ENCODE assay signal across 9 cellular contexts in the genomic region with DNA sequence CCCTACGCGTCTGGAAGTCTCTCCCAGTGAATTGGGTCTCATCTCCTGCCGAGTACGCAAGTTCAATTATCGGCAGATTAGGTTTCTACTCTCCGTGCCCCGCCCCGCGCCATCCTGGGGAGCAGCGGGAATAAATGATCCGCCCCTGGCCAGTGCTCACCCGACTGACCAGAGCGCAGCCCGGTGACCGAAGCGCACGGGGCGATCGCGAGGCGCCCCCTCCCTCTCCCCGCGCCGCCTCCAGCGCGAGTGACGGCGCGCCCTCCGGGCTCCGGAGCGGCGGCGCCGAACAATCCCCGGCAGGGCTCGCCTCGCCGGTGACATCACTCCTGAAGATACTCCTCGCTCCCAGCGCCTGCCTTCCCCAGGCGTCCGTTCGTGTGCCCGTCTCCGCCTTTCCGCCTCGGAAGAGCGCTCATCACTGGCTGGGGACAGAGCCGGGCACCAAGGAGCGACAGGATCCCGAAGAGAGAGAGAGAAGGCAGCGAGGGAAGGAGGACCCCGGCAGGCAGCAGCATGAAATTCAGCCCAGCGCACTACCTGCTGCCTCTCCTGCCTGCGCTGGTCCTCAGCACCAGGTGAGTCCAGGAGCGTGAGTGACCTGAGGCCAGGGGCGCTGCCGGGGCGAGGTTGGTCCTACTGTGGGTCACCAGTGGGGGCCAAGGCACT. TPM values are rescaled to one million over a fixed set of nuclear protein-coding genes. Genes with fewer than 3 reads are reported as not detected.
DNase-seq lines count a peak whose midpoint lies in the region; ATAC-seq and TF ChIP-seq lines count a peak whose summit lies in the region.
"Had no signal": no experiment of that assay in that cellular context is flagged by ENCODE, and none has a peak within 500 bp of the region (broad histone marks: within the 10 kb centered on the region; RNA-seq: fewer than 3 reads in every experiment).

A gene (plus strand): TSS at position 326 of the 669 bp plus-strand sequence.

- peak within 1 kb of the TSS; percentile 67 for H3K27ac ChIP-seq in 22Rv1
- H3K27ac ChIP-seq in tibial artery = peak within 1 kb of the TSS; percentile 41 to 63

- no peaks in the 10 kb centered on the region for H3K9me3 Mint-ChIP-seq in chondrocyte (ENCODE audit: low read depth)

- H3K4me1 ChIP-seq in tibial artery = peaks cover 0 to 12% (median 7%) of the 10 kb centered on the region in 4 donors

- no peaks in the 10 kb centered on the region for H3K36me3 ChIP-seq in tibial artery

- H3K4me3 Mint-ChIP-seq in chondrocyte (ENCODE audit: unreplicated experiment) = peak within 1 kb of the TSS; percentile 89

- H3K27me3 ChIP-seq in tibial artery = peaks cover 0 to 10% of the 10 kb centered on the region in 2 donors

- peak; percentile 41 for DNase-seq in NCI-H1105 treated with DMSO at 0.1 percent for 48 hours (lab: John Stamatoyannopoulos, UW)
- DNase-seq in chondrocyte (ENCODE audit: low spot score) = peak; percentile 83
- peak in 1 of 2 donors; percentile 7 for DNase-seq in left colon
- peak; percentile 20 to 64 for DNase-seq in tibial artery
- DNase-seq in stimulated activated naive CD4-positive, alpha-beta T cell treated with Interleukin-2 at 50 U/mL for 16 hours (lab: John Stamatoyannopoulos, UW) = no peak

- peaks cover 18% of the 10 kb centered on the region for H3K4me1 Mint-ChIP-seq in chondrocyte (ENCODE audit: low read depth)

- H3K36me3 Mint-ChIP-seq in chondrocyte (ENCODE audit: low read depth) = no peaks in the 10 kb centered on the region

- H3K27me3 Mint-ChIP-seq in chondrocyte (ENCODE audit: low read depth) = peaks cover 14% of the 10 kb centered on the region

- TF ChIP-seq CTCF in 22Rv1 (IDR thresholded peaks at IDR 0.05) = peak; percentile 38
- peak; percentile 64 for TF ChIP-seq CTCF in chondrocyte (IDR thresholded peaks at IDR 0.05)
- no peak for TF ChIP-seq CTCF in tibial artery (IDR thresholded peaks at IDR 0.05)

- no peaks in the 10 kb centered on the region for H3K9me3 ChIP-seq in tibial artery

- intact Hi-C loops in left colon (cut with DNase I, micrococcal nuclease) (no loop called here), tibial artery (cut with DNase I; ENCODE audit: low total_unique reads) (no loop called here)

- ATAC-seq in left colon (peak; percentile 68), HG03097 (IDR thresholded peaks at IDR 0.05; ENCODE audit: low FRiP score, unreplicated experiment) (no peak), GM19023 (IDR thresholded peaks at IDR 0.05; ENCODE audit: unreplicated experiment) (no peak)

- H3K27ac Mint-ChIP-seq in chondrocyte (ENCODE audit: unreplicated experiment) = peak within 1 kb of the TSS; percentile 64

- peak within 1 kb of the TSS; percentile 55 to 59 for H3K4me3 ChIP-seq in tibial artery

RNA-seq across cellular contexts. Expression of the gene that starts here (rescaled TPM):
- total RNA-seq in chondrocyte (12.3 to 34.3 TPM (median 13.9 TPM) in 3 replicates), left colon (1 to 10 TPM; 3.2 to 5.2 TPM)
- total RNA-seq: T-helper 2 cell treated with Interferon-gamma antibody and Interleukin-4, amounts not matched to agents 100 ng/mL and 5 ng/mL, for 36 hours had no signal

Comparison
In these comparisons a context has a peak if more than half of its experiments do, and no peak if none do; other contexts are left out.
1. CTCF ChIP-seq: peak in 22Rv1 (single experiment) and chondrocyte (single experiment); none in tibial artery (0 of 2).